In the genomic region with DNA sequence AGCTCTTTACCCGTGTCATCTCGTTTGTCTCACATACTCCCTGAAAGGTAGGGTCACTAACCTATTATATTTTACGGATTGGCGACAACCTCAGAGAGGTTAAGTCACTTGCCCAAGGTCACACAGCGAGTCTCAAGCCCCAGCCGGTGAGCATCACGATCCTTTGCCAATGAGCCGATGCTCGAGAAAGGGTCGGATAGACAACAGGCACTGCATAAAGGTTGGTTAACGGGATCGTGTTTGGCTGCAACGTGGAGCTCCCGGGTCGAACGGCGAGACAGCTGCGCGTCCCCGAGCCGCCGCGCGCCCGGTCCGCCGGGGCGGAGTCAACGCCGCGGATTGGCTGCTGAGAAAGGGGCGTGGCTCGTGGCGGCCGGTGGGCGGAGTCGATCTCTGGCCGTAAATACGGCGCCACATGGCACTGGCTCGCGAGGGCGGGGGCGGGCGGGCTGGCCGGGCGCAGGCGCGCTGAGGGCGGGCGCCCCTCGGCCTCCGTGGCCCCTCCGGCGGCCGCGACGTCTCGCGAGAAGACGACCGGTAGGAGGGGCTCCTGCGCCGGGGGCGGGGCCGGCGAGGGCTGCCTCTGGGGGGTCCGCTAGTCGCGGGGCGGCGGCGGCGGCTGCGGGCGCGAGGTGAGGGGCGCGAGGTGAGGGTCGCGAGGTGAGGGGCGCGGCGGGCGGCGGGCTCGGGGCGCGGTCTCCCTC, we compare ENCODE assay signal across 8 cellular contexts. TPM values are rescaled to one million over a fixed set of nuclear protein-coding genes. Genes with fewer than 3 reads are reported as not detected.
DNase-seq lines count a peak whose midpoint lies in the region; ATAC-seq and TF ChIP-seq lines count a peak whose summit lies in the region.

A gene (plus strand): TSS at position 598 of the 704 bp plus-strand sequence. CDS start 29,029 bp downstream, outside the sequence.

- H3K4me3 ChIP-seq in A673 (ENCODE audit: low read depth, low read length, poor library complexity, severe bottlenecking) (peak within 1 kb of the TSS; percentile 95), spleen (peak within 1 kb of the TSS; percentile 76 to 93 (median 88))

- TF ChIP-seq POLR2A in spleen (IDR thresholded peaks at IDR 0.05) = no peak

- H3K27ac ChIP-seq in A673 (ENCODE audit: low read depth, low read length, poor library complexity, severe bottlenecking) (peak within 1 kb of the TSS; percentile 76), spleen (peak within 1 kb of the TSS; percentile 63 to 93 (median 84))

- TF ChIP-seq CTCF in A673 (conservative IDR thresholded peaks at IDR 0.05; ENCODE audit: low read depth, low read length) (no peak), spleen (IDR thresholded peaks at IDR 0.05 in 8 of 11, conservative IDR thresholded peaks at IDR 0.05 in 3 of 11) (peak in 2 of 11 experiments; percentile 4 to 26)

- peaks cover 20% of the 10 kb centered on the region for H3K4me1 ChIP-seq in A673 (ENCODE audit: insufficient read depth, low read length, poor library complexity, severe bottlenecking)
- H3K4me1 ChIP-seq in spleen = peaks cover 48 to 92% (median 79%) of the 10 kb centered on the region in 6 donors

- CTCF ChIA-PET in A673 (lab: Charles Lee) = interaction anchor here (0.6 kb wide), 1 partner anchor 504 kb away, joined by 4 read pairs; no protein-coding TSS in a partner anchor

- H3K9me3 ChIP-seq in A673 (ENCODE audit: low read depth, low read length, poor library complexity, severe bottlenecking) (no peaks in the 10 kb centered on the region), spleen (no peaks in the 10 kb centered on the region)

- intact Hi-C loops in A673 (cut with micrococcal nuclease; ENCODE audit: unreplicated experiment) = no loop called here
- intact Hi-C loops in spleen (cut with DNase I; ENCODE audit: low total_unique reads) = no loop called here

- 2 to 7% (median 2%) methylated on average over 18 to 89 of the region's 89 CpGs for WGBS in spleen, 5 donors

- DNase-seq in A673 (ENCODE audit: low spot score) = peak; percentile 95
- DNase-seq in NCI-H345 (lab: John Stamatoyannopoulos, UW) = peak; percentile 94
- DNase-seq in activated CD4-positive, CD25-positive, alpha-beta regulatory T cell treated with anti-CD3 and anti-CD28 coated beads, Interleukin-2, amount 50 U/mL, for 72 hours = peak; percentile 93
- peak; percentile 90 for DNase-seq in cerebellar cortex (ENCODE audit: low spot score)
- DNase-seq in iris pigment epithelial cell (ENCODE audit: low read depth) = peak; percentile 91
- peak; percentile 97 for DNase-seq in spleen

- H3K27me3 ChIP-seq in A673 (replicated peaks; ENCODE audit: insufficient read depth, low read depth, low read length, poor library complexity) (no peaks in the 10 kb centered on the region), spleen (replicated peaks in 1 of 7) (no peaks in the 10 kb centered on the region)

- no TSS peak for BruUV-seq in A673 (replicated peaks; lab: Mats Ljungman, UMichigan)

- H3K36me3 ChIP-seq in A673 (ENCODE audit: insufficient read depth, low read length, poor library complexity, severe bottlenecking) = no peaks in the 10 kb centered on the region
- no peaks in the 10 kb centered on the region for H3K36me3 ChIP-seq in spleen

- ATAC-seq in GM18873 (IDR thresholded peaks at IDR 0.05; ENCODE audit: low FRiP score, unreplicated experiment) = peak; percentile 35
- peak; percentile 41 for ATAC-seq in HG03196 (IDR thresholded peaks at IDR 0.05; ENCODE audit: unreplicated experiment)

- POLR2A ChIA-PET in A673 (lab: Charles Lee; ENCODE audit: low non-redundant PET) = interaction anchor here (0.7 kb wide), 1 partner anchor 181 kb away, joined by 8 read pairs; no protein-coding TSS in a partner anchor

RNA-seq across cellular contexts. Expression of the gene that starts here (rescaled TPM):
- total RNA-seq in A673 (2021) (19.7 and 21.8 TPM in 2 replicates), spleen (10 to 100 TPM; 28.2 to 51.4 (median 33.2) TPM)
- 10 to 100 TPM in 2 of 3 donors, 1 to 10 TPM in 1; 7.7 to 14.4 (median 11.7) TPM for polyA plus RNA-seq in spleen

Comparison
In these comparisons a context has a peak if more than half of its experiments do, and no peak if none do; other contexts are left out.
1. Peak in every context shown above with its lines: DNase-seq, ATAC-seq, H3K4me3 ChIP-seq and H3K27ac ChIP-seq.